In genomic region chr4:164536829-164537228, GRCh38 we compare ENCODE assay signal across 10 cellular contexts.
A peak's percentile ranks its signal among the peaks of the same experiment; 100 is the strongest.
DNase-seq lines count a peak whose midpoint lies in the region; ATAC-seq, FAIRE-seq and TF ChIP-seq lines count a peak whose summit lies in the region.
"Had no signal": no experiment of that assay in that cellular context is flagged by ENCODE, and none has a peak within 500 bp of the region (broad histone marks: within the 10 kb centered on the region; RNA-seq: fewer than 3 reads in every experiment).

No MANE protein-coding gene starts in this region.

- H3K4me2 ChIP-seq in HCT116 (ENCODE audit: low read length), result peak overlapping the region; percentile 24; the same call in 1 of the 2 replicates
- peak overlapping the region; percentile 69 for H3K4me2 ChIP-seq in keratinocyte (ENCODE audit: control insufficient read depth, extremely low read depth, insufficient read depth, low read depth, low read length)

- H3K27me3 Mint-ChIP-seq in WTC11 (ENCODE audit: low read depth) (no peaks in the 10 kb centered on the region), natural killer cell (ENCODE audit: low read depth in 2 of 2) (no peaks in the 10 kb centered on the region)
- no peaks in the 10 kb centered on the region for H3K27me3 Mint-ChIP-seq in activated naive CD4-positive, alpha-beta T cell treated with anti-CD3 and anti-CD28 coated beads, Interleukin-2, amount 10 ng/mL, durations not matched to agents 7 days and 5 days

- peaks cover 23% of the 10 kb centered on the region for H3K36me3 Mint-ChIP-seq in WTC11
- H3K36me3 Mint-ChIP-seq in natural killer cell, result no peaks in the 10 kb centered on the region
- no peaks in the 10 kb centered on the region for H3K36me3 Mint-ChIP-seq in activated naive CD4-positive, alpha-beta T cell treated with anti-CD3 and anti-CD28 coated beads, Interleukin-2, amount 10 ng/mL, durations not matched to agents 7 days and 5 days

- H3K4me1 Mint-ChIP-seq in WTC11 (peaks cover 22% of the 10 kb centered on the region), natural killer cell (no peaks in the 10 kb centered on the region)
- no peaks in the 10 kb centered on the region for H3K4me1 Mint-ChIP-seq in activated naive CD4-positive, alpha-beta T cell treated with anti-CD3 and anti-CD28 coated beads, Interleukin-2, amount 10 ng/mL, durations not matched to agents 7 days and 5 days

- FAIRE-seq in keratinocyte (lab: Jason Lieb, UNC), result peak; percentile 97

- H4K20me1 ChIP-seq in HCT116 (ENCODE audit: insufficient read depth) (no peaks in the 10 kb centered on the region), keratinocyte (ENCODE audit: control insufficient read depth, extremely low read depth, insufficient read depth, low read length) (no peaks in the 10 kb centered on the region)

- H3K4me3 Mint-ChIP-seq in WTC11 (no peak overlapping the region), natural killer cell (no peak overlapping the region)
- H3K4me3 Mint-ChIP-seq in activated naive CD4-positive, alpha-beta T cell treated with anti-CD3 and anti-CD28 coated beads, Interleukin-2, amount 10 ng/mL, durations not matched to agents 7 days and 5 days, result no peak overlapping the region

- H3K4me1 ChIP-seq in HCT116 (ENCODE audit: control insufficient read depth in 1 of 2, insufficient read depth in 2 of 2, low read length in 2 of 2) (peaks cover 0 to 14% of the 10 kb centered on the region in 2 experiments; a peak in 2 of 4 replicates), keratinocyte (ENCODE audit: control insufficient read depth, extremely low read depth, insufficient read depth, low read length) (peaks cover 27% of the 10 kb centered on the region), suprapubic skin (peaks cover 27% of the 10 kb centered on the region)

- no peak for TF ChIP-seq RAD21 in HCT116 (IDR thresholded peaks at IDR 0.05; ENCODE audit: low read depth)

- 41% methylated on average over 2 of the region's 2 CpGs for WGBS in suprapubic skin

- H3K9me3 ChIP-seq in HCT116 (ENCODE audit: control insufficient read depth in 1 of 2, insufficient read depth in 1 of 2, low read depth in 1 of 2, low read length in 2 of 2) (no peaks in the 10 kb centered on the region), keratinocyte (ENCODE audit: control insufficient read depth, low read depth, low read length) (no peaks in the 10 kb centered on the region), suprapubic skin (peaks cover 8% of the 10 kb centered on the region)

- dilution Hi-C loops in keratinocyte (cut with MboI; ENCODE audit: extremely low pct_ligation_motif_present, low sequenced_read_pairs), result no loop called here

- intact Hi-C loops in HCT116 (cut with micrococcal nuclease), result no loop called here
- intact Hi-C loops in natural killer cell (cut with micrococcal nuclease), result no loop called here

- ATAC-seq in HCT116 (peak; percentile 70), WTC11 (no peak), natural killer cell (no peak), GM21717 (IDR thresholded peaks at IDR 0.05; ENCODE audit: unreplicated experiment) (no peak)

- H3K36me3 ChIP-seq in HCT116 (ENCODE audit: control insufficient read depth in 1 of 2, insufficient read depth in 2 of 2, low read length in 2 of 2) (no peaks in the 10 kb centered on the region), keratinocyte (ENCODE audit: control insufficient read depth in 2 of 2, extremely low read depth in 1 of 2, insufficient read depth in 2 of 2, low read length in 2 of 2) (no peaks in the 10 kb centered on the region), suprapubic skin (no peaks in the 10 kb centered on the region)

- no peak for TF ChIP-seq EP300 in suprapubic skin (IDR thresholded peaks at IDR 0.05)

- TF ChIP-seq POLR2A in HCT116 (IDR thresholded peaks at IDR 0.05; ENCODE audit: borderline replicate concordance, extremely low read depth, insufficient read depth, insufficient read length) (no peak), suprapubic skin (IDR thresholded peaks at IDR 0.05) (no peak)

- TF ChIP-seq CTCF in HCT116 (IDR thresholded peaks at IDR 0.05 in 2 of 3, conservative IDR thresholded peaks at IDR 0.05 in 1 of 3; ENCODE audit: borderline replicate concordance in 1 of 3, insufficient read depth in 1 of 3, low read depth in 2 of 3, low read length in 2 of 3) (no peak), WTC11 (IDR thresholded peaks at IDR 0.05) (no peak), keratinocyte (optimal IDR thresholded peaks at IDR 0.05 in 1 of 3, IDR thresholded peaks at IDR 0.05 in 1 of 3, conservative IDR thresholded peaks at IDR 0.05 in 1 of 3; ENCODE audit: extremely low read depth in 1 of 3, insufficient read depth in 2 of 3, low read length in 3 of 3) (no peak), suprapubic skin (IDR thresholded peaks at IDR 0.05) (no peak), natural killer cell (IDR thresholded peaks at IDR 0.05) (no peak)

- H3K9me2 ChIP-seq in HCT116 (ENCODE audit: insufficient read depth), result no peaks in the 10 kb centered on the region

- H3K27ac ChIP-seq in HCT116 (ENCODE audit: low read depth, low read length) (no peak overlapping the region; the same call in 1 of the 2 replicates), keratinocyte (ENCODE audit: control insufficient read depth, insufficient read depth, low read length) (peak overlapping the region; percentile 79), suprapubic skin (peak overlapping the region; percentile 82)

- no peaks in the 10 kb centered on the region for H3K9me1 ChIP-seq in keratinocyte (ENCODE audit: control insufficient read depth, extremely low read depth, insufficient read depth, low read length)

- peak; percentile 48 for DNase-seq in HCT116 (ENCODE audit: low read depth, low spot score)
- no peak for DNase-seq in WTC11 (ENCODE audit: low spot score)
- DNase-seq in keratinocyte (ENCODE audit: low read depth, low spot score), result peak; percentile 99
- peak in 1 of 2 donors; percentile 65 for DNase-seq in suprapubic skin (ENCODE audit: low spot score in 2 of 2)
- no peak for DNase-seq in natural killer cell
- DNase-seq in activated naive CD4-positive, alpha-beta T cell treated with anti-CD3 and anti-CD28 coated beads, Interleukin-2, amount 10 ng/mL, durations not matched to agents 7 days and 5 days, result no peak
- DNase-seq in retina, result no peak
- DNase-seq: DMS79 treated with DMSO at 0.1 percent for 48 hours, NCI-H510A had no signal

- H3K79me2 ChIP-seq in HCT116 (ENCODE audit: insufficient read depth, low read length) (no peaks in the 10 kb centered on the region), keratinocyte (ENCODE audit: control insufficient read depth, insufficient read depth, low read length) (no peaks in the 10 kb centered on the region)

- BruUV-seq in HCT116 (replicated peaks; lab: Mats Ljungman, UMichigan), result no TSS peak

- H3K27me3 ChIP-seq in HCT116 (ENCODE audit: insufficient read depth, low read length) (no peaks in the 10 kb centered on the region), keratinocyte (ENCODE audit: control insufficient read depth, extremely low read depth, insufficient read depth, low read length) (no peaks in the 10 kb centered on the region), suprapubic skin (no peaks in the 10 kb centered on the region)

- no peak overlapping the region for H3K4me3 ChIP-seq in HCT116 (replicated peaks in 1 of 2; ENCODE audit: low read depth in 1 of 2, low read length in 2 of 2)
- H3K4me3 ChIP-seq in keratinocyte (ENCODE audit: control insufficient read depth in 2 of 3, extremely low read depth in 1 of 3, insufficient read depth in 2 of 3, low read depth in 1 of 3, low read length in 3 of 3), result peak overlapping the region in 2 of 3 experiments; percentile 15 to 36
- H3K4me3 ChIP-seq in suprapubic skin, result no peak overlapping the region

- H3K9ac ChIP-seq in HCT116 (ENCODE audit: low read length) (no peak overlapping the region), keratinocyte (ENCODE audit: control insufficient read depth, extremely low read depth, insufficient read depth, low read length) (no peak overlapping the region)

- CTCF ChIA-PET in HCT116 (lab: Charles Lee) (no interaction called here), WTC11 (lab: Charles Lee) (no interaction called here)
- CTCF ChIA-PET in activated naive CD4-positive, alpha-beta T cell treated with anti-CD3 and anti-CD28 coated beads, Interleukin-2, amount 10 ng/mL, durations not matched to agents 7 days and 5 days (lab: Charles Lee), result no interaction called here

- H3K27ac Mint-ChIP-seq in WTC11, result peak overlapping the region; percentile 47; the same call in 1 of the 2 replicates
- no peak overlapping the region for H3K27ac Mint-ChIP-seq in natural killer cell
- no peak overlapping the region for H3K27ac Mint-ChIP-seq in activated naive CD4-positive, alpha-beta T cell treated with anti-CD3 and anti-CD28 coated beads, Interleukin-2, amount 10 ng/mL, durations not matched to agents 7 days and 5 days

- H3K9me3 Mint-ChIP-seq in WTC11 (peaks cover 31% of the 10 kb centered on the region), natural killer cell (peaks cover 5 to 10% of the 10 kb centered on the region in 2 donors)
- peaks cover 7% of the 10 kb centered on the region for H3K9me3 Mint-ChIP-seq in activated naive CD4-positive, alpha-beta T cell treated with anti-CD3 and anti-CD28 coated beads, Interleukin-2, amount 10 ng/mL, durations not matched to agents 7 days and 5 days

- H2AFZ ChIP-seq in HCT116 (ENCODE audit: low read depth, low read length, poor library complexity, severe bottlenecking) (no peak overlapping the region), keratinocyte (ENCODE audit: control insufficient read depth, low read length) (peak overlapping the region; percentile 38)

- RAD21 ChIA-PET in HCT116 (lab: Charles Lee; ENCODE audit: low non-redundant PET in 1 of 2, low total read pairs in 2 of 2, uncharacterized antibody in 2 of 2, unreplicated experiment in 2 of 2), result no interaction called here

- POLR2A ChIA-PET in HCT116 (lab: Charles Lee) (no interaction called here), WTC11 (lab: Charles Lee) (no interaction called here)

TF ChIP-seq in HCT116, 20 proteins besides CTCF, POLR2A, EP300 and RAD21:
- TF ChIP-seq POLR2AphosphoS5 (IDR thresholded peaks at IDR 0.05; ENCODE audit: low read depth, low read length) (no peak), FOSL1 (IDR thresholded peaks at IDR 0.05; ENCODE audit: low read depth) (peak; percentile 51), SP1 (IDR thresholded peaks at IDR 0.05; ENCODE audit: low read depth) (peak; percentile 33)

TF ChIP-seq in WTC11, 78 proteins besides CTCF, POLR2A, EP300 and RAD21 (continues in another document):
- TF ChIP-seq CREM (CRISPR knock-in tag; IDR thresholded peaks at IDR 0.05) (no peak), FOXJ3 (CRISPR knock-in tag; IDR thresholded peaks at IDR 0.05; ENCODE audit: borderline replicate concordance) (no peak), PREB (CRISPR knock-in tag; IDR thresholded peaks at IDR 0.05; ENCODE audit: borderline replicate concordance) (no peak), NFATC4 (CRISPR knock-in tag; IDR thresholded peaks at IDR 0.05) (no peak)

Comparison
In these comparisons a context has a peak if more than half of its experiments do, and no peak if none do; other contexts are left out.
1. DNase-seq: peak in HCT116 (single experiment) and keratinocyte (single experiment); none in WTC11 (single experiment), natural killer cell (single experiment), activated naive CD4-positive, alpha-beta T cell treated with anti-CD3 and anti-CD28 coated beads, Interleukin-2, amount 10 ng/mL, durations not matched to agents 7 days and 5 days (single experiment) and retina (single experiment).
2. H3K4me3 ChIP-seq: peak in keratinocyte (2 of 3); none in HCT116 (0 of 2) and suprapubic skin (single experiment).
3. Of the 4 proteins assayed by ChIP-seq in both WTC11 and HCT116: peak only in WTC11: none; only in HCT116: SP1; in both: none; in neither: 3.